ENCODE assay signal across 31 cellular contexts in the genomic region with DNA sequence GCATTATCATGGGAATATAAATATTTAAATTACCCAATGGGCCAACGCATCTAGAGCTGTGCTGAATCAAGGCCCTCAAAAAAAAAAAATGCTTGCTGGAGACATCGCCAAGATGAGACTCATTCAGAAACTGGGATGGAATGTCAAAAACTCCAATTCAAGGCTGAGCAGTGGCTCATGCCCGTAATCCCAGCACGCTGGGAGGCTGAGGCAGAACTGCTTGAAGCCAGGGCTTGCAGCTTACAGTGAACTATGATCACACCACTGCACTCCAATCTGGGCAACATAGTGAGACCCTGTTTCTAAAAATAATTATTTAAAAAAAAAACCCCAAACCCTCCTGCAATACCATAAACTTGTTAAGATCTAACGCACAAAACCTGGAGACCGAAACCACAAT. TPM values are rescaled to one million over a fixed set of nuclear protein-coding genes. Genes with fewer than 3 reads are reported as not detected.
"Had no signal": no experiment of that assay in that cellular context is flagged by ENCODE, and none has a peak within 500 bp of the region (broad histone marks: within the 10 kb centered on the region; RNA-seq: fewer than 3 reads in every experiment).

No MANE protein-coding gene starts in this region.

- H3K36me3 Mint-ChIP-seq: natural killer cell; stimulated activated memory B cell treated with anti-CD40 and anti-IgM and Interleukin-4, amounts not matched to agents 10 μg/mL and 1 μg/mL and 100 μg/mL, for 72 hours; type B pancreatic cell had no signal

- H3K4me3 Mint-ChIP-seq: naive thymus-derived CD4-positive, alpha-beta T cell; natural killer cell; nephron progenitor cell; stimulated activated memory B cell treated with anti-CD40 and anti-IgM and Interleukin-4, amounts not matched to agents 10 μg/mL and 1 μg/mL and 100 μg/mL, for 72 hours; stimulated activated naive CD8-positive, alpha-beta T cell treated with anti-CD3 and anti-CD28 coated beads, Interleukin-15, amount 100 ng/mL, for 72 hours; type B pancreatic cell had no signal

- DNase-seq: naive thymus-derived CD4-positive, alpha-beta T cell; natural killer cell; nephron progenitor cell; nucleus accumbens; ovary; posterior cingulate gyrus; psoas muscle; right cardiac atrium; right lobe of liver; sigmoid colon; small intestine; stimulated activated CD4-positive, alpha-beta T cell treated with anti-CD3 and anti-CD28 coated beads, Interleukin-15, amount 100 ng/mL, for 24 hours; stimulated activated CD4-positive, alpha-beta T cell treated with anti-CD3 and anti-CD28 coated beads, Interleukin-2, amount 100 ng/mL, for 24 hours; stimulated activated CD4-positive, alpha-beta T cell treated with anti-CD3 and anti-CD28 coated beads, Interleukin-2, amount 100 ng/mL, for 48 hours; stimulated activated CD4-positive, alpha-beta T cell treated with anti-CD3 and anti-CD28 coated beads, Interleukin-4, amount 100 ng/mL, for 24 hours; stimulated activated CD8-positive, alpha-beta memory T cell treated with anti-CD3 and anti-CD28 coated beads, Interleukin-4, amount 100 ng/mL, for 48 hours; stimulated activated naive CD4-positive, alpha-beta T cell; stimulated activated naive CD8-positive, alpha-beta T cell treated with anti-CD3 and anti-CD28 coated beads, Interleukin-15, amount 100 ng/mL, for 72 hours; stimulated activated naive CD8-positive, alpha-beta T cell treated with anti-CD3 and anti-CD28 coated beads, Interleukin-15, Interleukin-2, amounts not matched to agents 100 U/mL and 50 U/mL, for 24 hours; substantia nigra; testis; tibial artery; transverse colon had no signal

- H3K4me1 ChIP-seq: right lobe of liver had no signal

- H3K27ac Mint-ChIP-seq: naive thymus-derived CD4-positive, alpha-beta T cell; natural killer cell; nephron progenitor cell; progenitor cell of endocrine pancreas; stimulated activated memory B cell treated with anti-CD40 and anti-IgM and Interleukin-4, amounts not matched to agents 10 μg/mL and 1 μg/mL and 100 μg/mL, for 72 hours; stimulated activated naive CD8-positive, alpha-beta T cell treated with anti-CD3 and anti-CD28 coated beads, Interleukin-15, amount 100 ng/mL, for 72 hours; type B pancreatic cell had no signal

- H3K4me3 ChIP-seq: ovary, psoas muscle, right lobe of liver, sigmoid colon, suprapubic skin, testis, tibial artery, transverse colon, vagina had no signal

- H3K36me3 ChIP-seq: neutrophil, ovary, right lobe of liver, sigmoid colon, suprapubic skin, tibial artery, transverse colon, vagina had no signal

- ATAC-seq: naive thymus-derived CD4-positive, alpha-beta T cell; natural killer cell; psoas muscle; right cardiac atrium; right lobe of liver; stimulated activated memory B cell treated with anti-CD40 and anti-IgM and Interleukin-4, amounts not matched to agents 10 μg/mL and 1 μg/mL and 100 μg/mL, for 72 hours; stimulated activated naive CD8-positive, alpha-beta T cell treated with anti-CD3 and anti-CD28 coated beads, Interleukin-15, amount 100 ng/mL, for 72 hours; stimulated activated naive CD8-positive, alpha-beta T cell treated with anti-CD3 and anti-CD28 coated beads, Interleukin-15, Interleukin-2, amounts not matched to agents 100 U/mL and 50 U/mL, for 24 hours had no signal

- H3K9me3 Mint-ChIP-seq: naive thymus-derived CD4-positive, alpha-beta T cell; natural killer cell; nephron progenitor cell; neural crest cell; stimulated activated memory B cell treated with anti-CD40 and anti-IgM and Interleukin-4, amounts not matched to agents 10 μg/mL and 1 μg/mL and 100 μg/mL, for 72 hours; stimulated activated naive CD8-positive, alpha-beta T cell treated with anti-CD3 and anti-CD28 coated beads, Interleukin-15, amount 100 ng/mL, for 72 hours; type B pancreatic cell had no signal

- H3K4me1 Mint-ChIP-seq: natural killer cell had no signal

- H3K27ac ChIP-seq: neutrophil, ovary, parathyroid adenoma, psoas muscle, right lobe of liver, sigmoid colon, suprapubic skin, testis, tibial artery, transverse colon, vagina had no signal

- H3K9me3 ChIP-seq: neutrophil, ovary, psoas muscle, right lobe of liver, sigmoid colon, suprapubic skin, testis, tibial artery, transverse colon, vagina had no signal

- H3K27me3 ChIP-seq: ovary, right lobe of liver, testis, vagina had no signal

RNA-seq across cellular contexts. Expression of a gene that starts 3.1 kb away (rescaled TPM):
- polyA plus RNA-seq: naive thymus-derived CD4-positive, alpha-beta T cell had no signal
